In genomic region chr3:168165390-168166269, GRCh38 we compare ENCODE assay signal across 8 cellular contexts.
A peak's percentile ranks its signal among the peaks of the same experiment; 100 is the strongest.
DNase-seq lines count a peak whose midpoint lies in the region; ATAC-seq and TF ChIP-seq lines count a peak whose summit lies in the region.

No MANE protein-coding gene starts in this region.

- H3K9ac ChIP-seq in DND-41 (ENCODE audit: low read depth, low read length): no peak overlapping the region

- H3K4me1 ChIP-seq in DND-41 (ENCODE audit: insufficient read depth, low read length) (no peaks in the 10 kb centered on the region), cardiac muscle cell (ENCODE audit: low read depth) (peaks cover 6% of the 10 kb centered on the region)

- no peaks in the 10 kb centered on the region for H3K79me2 ChIP-seq in DND-41 (ENCODE audit: insufficient read depth, low read length)

- no peaks in the 10 kb centered on the region for H3K36me3 Mint-ChIP-seq in activated CD8-positive, alpha-beta T cell treated with anti-CD3 and anti-CD28 coated beads, Interleukin-2, amount 10 ng/mL, durations not matched to agents 7 days and 5 days (ENCODE audit: low read depth)

- peak; percentile 68 for TF ChIP-seq CTCF in DND-41 (IDR thresholded peaks at IDR 0.05; ENCODE audit: borderline replicate concordance, extremely low read depth, low read length, poor library complexity, severe bottlenecking)
- peak; percentile 68 for TF ChIP-seq CTCF in cardiac muscle cell (IDR thresholded peaks at IDR 0.05; ENCODE audit: low read depth, low read length)

- no peak overlapping the region for H3K27ac ChIP-seq in DND-41 (ENCODE audit: low read length)
- H3K27ac ChIP-seq in cardiac muscle cell: peak overlapping the region; percentile 61

- no peak overlapping the region for H3K4me3 Mint-ChIP-seq in activated CD8-positive, alpha-beta T cell treated with anti-CD3 and anti-CD28 coated beads, Interleukin-2, amount 10 ng/mL, durations not matched to agents 7 days and 5 days

- no peaks in the 10 kb centered on the region for H3K9me3 Mint-ChIP-seq in activated CD8-positive, alpha-beta T cell treated with anti-CD3 and anti-CD28 coated beads, Interleukin-2, amount 10 ng/mL, durations not matched to agents 7 days and 5 days (ENCODE audit: insufficient read depth)

- CTCF ChIA-PET in activated CD8-positive, alpha-beta T cell treated with anti-CD3 and anti-CD28 coated beads, Interleukin-2, amount 10 ng/mL, durations not matched to agents 7 days and 5 days (lab: Charles Lee): interaction anchor here (0.7 to 4.4 kb wide), 9 partner anchors 14 to 125 kb away, joined by 3 to 62 read pairs (median 8); no protein-coding TSS in a partner anchor

- DNase-seq in DND-41 (peak; percentile 30), NCI-H2196 treated with DMSO at 0.1 percent for 48 hours (lab: John Stamatoyannopoulos, UW; ENCODE audit: unreplicated experiment) (peak; percentile 51), cardiac muscle cell (ENCODE audit: low read depth in 1 of 2, low spot score in 1 of 2) (peak; percentile 83 to 85), posterior cingulate gyrus (peak in 6 of 10 donors; percentile 23 to 67 (median 54)), NCI-H226 (no peak)
- DNase-seq in activated CD8-positive, alpha-beta T cell treated with anti-CD3 and anti-CD28 coated beads, Interleukin-2, amount 10 ng/mL, durations not matched to agents 7 days and 5 days: peak; percentile 59

- H3K4me2 ChIP-seq in DND-41 (ENCODE audit: insufficient read depth, low read length): no peak overlapping the region

- H3K27me3 ChIP-seq in DND-41 (ENCODE audit: insufficient read depth, low read length, poor library complexity) (no peaks in the 10 kb centered on the region), cardiac muscle cell (no peaks in the 10 kb centered on the region)

- no peaks in the 10 kb centered on the region for H3K9me3 ChIP-seq in DND-41 (ENCODE audit: insufficient read depth, low read length, severe bottlenecking)
- H3K9me3 ChIP-seq in cardiac muscle cell (ENCODE audit: low read depth): no peaks in the 10 kb centered on the region

- peak overlapping the region; percentile 51; the same call in 1 of the 2 replicates for H2AFZ ChIP-seq in DND-41 (ENCODE audit: low read depth, low read length)

- no peaks in the 10 kb centered on the region for H3K36me3 ChIP-seq in DND-41 (ENCODE audit: insufficient read depth, low read length)
- H3K36me3 ChIP-seq in cardiac muscle cell: no peaks in the 10 kb centered on the region

- intact Hi-C loops in posterior cingulate gyrus (cut with DNase I): loop anchor here (1.0 to 2.0 kb wide), 2 partner anchors 69 to 118 kb away; no protein-coding TSS in a partner anchor

- H3K4me3 ChIP-seq in DND-41 (ENCODE audit: low read depth in 1 of 2, low read length in 2 of 2) (no peak overlapping the region), cardiac muscle cell (no peak overlapping the region)

- no peaks in the 10 kb centered on the region for H4K20me1 ChIP-seq in DND-41 (ENCODE audit: insufficient read depth, low read length)

- H3K4me1 Mint-ChIP-seq in activated CD8-positive, alpha-beta T cell treated with anti-CD3 and anti-CD28 coated beads, Interleukin-2, amount 10 ng/mL, durations not matched to agents 7 days and 5 days (ENCODE audit: low read depth): peaks cover 3% of the 10 kb centered on the region

- H3K27ac Mint-ChIP-seq in activated CD8-positive, alpha-beta T cell treated with anti-CD3 and anti-CD28 coated beads, Interleukin-2, amount 10 ng/mL, durations not matched to agents 7 days and 5 days: no peak overlapping the region

- 0 out of 3 replicates have a peak, but pooled peaks have one; percentile 40 for ATAC-seq in DND-41 (ENCODE audit: insufficient read depth, low read depth)
- ATAC-seq in GM19372 (IDR thresholded peaks at IDR 0.05; ENCODE audit: low read depth, unreplicated experiment): peak; percentile 80
- ATAC-seq in HG03342 (IDR thresholded peaks at IDR 0.05; ENCODE audit: unreplicated experiment): peak; percentile 82
- peak; percentile 70 for ATAC-seq in activated CD8-positive, alpha-beta T cell treated with anti-CD3 and anti-CD28 coated beads, Interleukin-2, amount 10 ng/mL, durations not matched to agents 7 days and 5 days

- peaks cover 3% of the 10 kb centered on the region for H3K27me3 Mint-ChIP-seq in activated CD8-positive, alpha-beta T cell treated with anti-CD3 and anti-CD28 coated beads, Interleukin-2, amount 10 ng/mL, durations not matched to agents 7 days and 5 days (ENCODE audit: low read depth)

- POLR2A ChIA-PET in activated CD8-positive, alpha-beta T cell treated with anti-CD3 and anti-CD28 coated beads, Interleukin-2, amount 10 ng/mL, durations not matched to agents 7 days and 5 days (lab: Charles Lee): no interaction called here
